ENCODE assay signal across 8 cellular contexts in genomic region chr1:25338188-25338981, GRCh38. TPM values are rescaled to one million over a fixed set of nuclear protein-coding genes. Genes with fewer than 3 reads are reported as not detected.
DNase-seq lines count a peak whose midpoint lies in the region; ATAC-seq and TF ChIP-seq lines count a peak whose summit lies in the region.

Gene TMEM50A, plus strand, starts transcription at chr1:25338334. Its CDS starts 2,153 bp downstream, at chr1:25340487.

- no peaks in the 10 kb centered on the region for H3K9me3 Mint-ChIP-seq in activated CD4-positive, alpha-beta T cell treated with anti-CD3 and anti-CD28 coated beads for 36 hours (ENCODE audit: low read depth)
- no peaks in the 10 kb centered on the region for H3K9me3 Mint-ChIP-seq in chondrocyte (ENCODE audit: low read depth)

- POLR2A ChIA-PET in activated CD4-positive, alpha-beta T cell treated with anti-CD3 and anti-CD28 coated beads for 36 hours (lab: Charles Lee): no interaction called here

- TF ChIP-seq CTCF in chondrocyte (IDR thresholded peaks at IDR 0.05) (no peak), kidney epithelial cell (IDR thresholded peaks at IDR 0.05; ENCODE audit: insufficient read depth, low read length, poor library complexity, severe bottlenecking) (no peak)

- no peaks in the 10 kb centered on the region for H3K27me3 Mint-ChIP-seq in activated CD4-positive, alpha-beta T cell treated with anti-CD3 and anti-CD28 coated beads for 36 hours
- no peaks in the 10 kb centered on the region for H3K27me3 Mint-ChIP-seq in chondrocyte (ENCODE audit: low read depth)

- peak within 1 kb of the TSS; percentile 94 for H3K4me3 Mint-ChIP-seq in activated CD4-positive, alpha-beta T cell treated with anti-CD3 and anti-CD28 coated beads for 36 hours
- H3K4me3 Mint-ChIP-seq in chondrocyte (ENCODE audit: unreplicated experiment): peak within 1 kb of the TSS; percentile 88

- H3K36me3 Mint-ChIP-seq in activated CD4-positive, alpha-beta T cell treated with anti-CD3 and anti-CD28 coated beads for 36 hours (ENCODE audit: low read depth): peaks cover 8% of the 10 kb centered on the region
- H3K36me3 Mint-ChIP-seq in chondrocyte (ENCODE audit: low read depth): no peaks in the 10 kb centered on the region

- DNase-seq in AML-193 (lab: John Stamatoyannopoulos, UW): peak; percentile 52 to 73
- DNase-seq in NCI-H510A treated with DMSO at 0.1 percent for 48 hours (lab: John Stamatoyannopoulos, UW): peak; percentile 59
- DNase-seq in activated CD4-positive, alpha-beta T cell treated with anti-CD3 and anti-CD28 coated beads for 36 hours: peak; percentile 93
- DNase-seq in chondrocyte (ENCODE audit: low spot score): peak; percentile 94
- DNase-seq in kidney epithelial cell (ENCODE audit: low read depth): peak; percentile 45
- peak; percentile 81 to 85 for DNase-seq in stimulated activated CD4-positive, alpha-beta T cell treated with anti-CD3 and anti-CD28 coated beads, Interleukin-1b, Interleukin-23, amount 100 ng/mL, for 1 hour (ENCODE audit: low read depth in 2 of 2)

- peak within 1 kb of the TSS; percentile 93 for H3K27ac Mint-ChIP-seq in activated CD4-positive, alpha-beta T cell treated with anti-CD3 and anti-CD28 coated beads for 36 hours
- peak within 1 kb of the TSS; percentile 95 for H3K27ac Mint-ChIP-seq in chondrocyte (ENCODE audit: unreplicated experiment)

- peaks cover 31% of the 10 kb centered on the region for H3K4me1 Mint-ChIP-seq in activated CD4-positive, alpha-beta T cell treated with anti-CD3 and anti-CD28 coated beads for 36 hours
- H3K4me1 Mint-ChIP-seq in chondrocyte (ENCODE audit: low read depth): peaks cover 35% of the 10 kb centered on the region

- peak within 1 kb of the TSS; percentile 81 for H3K4me3 ChIP-seq in kidney epithelial cell (ENCODE audit: low read depth, low read length)

- H3K27me3 ChIP-seq in kidney epithelial cell (ENCODE audit: control insufficient read depth, insufficient read depth, low read length): no peaks in the 10 kb centered on the region

- ATAC-seq in GM19035 (IDR thresholded peaks at IDR 0.05; ENCODE audit: unreplicated experiment) (peak; percentile 66), HG03342 (IDR thresholded peaks at IDR 0.05; ENCODE audit: unreplicated experiment) (peak; percentile 62)
- ATAC-seq in activated CD4-positive, alpha-beta T cell treated with anti-CD3 and anti-CD28 coated beads for 36 hours: peak; percentile 76

- intact Hi-C loops in activated CD4-positive, alpha-beta T cell treated with anti-CD3 and anti-CD28 coated beads for 36 hours (cut with DNase I, micrococcal nuclease): loop anchor here (2.0 to 10.0 kb wide), 7 partner anchors 92 to 694 kb away; partner anchors contain the start of genes CLIC4 (in 1 of the 2), MACO1 (in 1 of the 2), MTFR1L (in 1 of the 2) and RSRP1 (in 1 of the 2)

- CTCF ChIA-PET in activated CD4-positive, alpha-beta T cell treated with anti-CD3 and anti-CD28 coated beads for 36 hours (lab: Charles Lee): interaction anchor here (0.9 kb wide), 1 partner anchor 99 kb away, joined by 3 read pairs; no protein-coding TSS in a partner anchor

- no peaks in the 10 kb centered on the region for H3K36me3 ChIP-seq in kidney epithelial cell (ENCODE audit: control insufficient read depth, insufficient read depth, low read length)

RNA-seq across cellular contexts. Expression of gene TMEM50A, which starts in this region (rescaled TPM):
- 100 to 1,000 TPM in 1 of 2 experiments, 10 to 100 TPM in 1; 98.0 to 120 TPM for total RNA-seq in activated CD4-positive, alpha-beta T cell treated with anti-CD3 and anti-CD28 coated beads for 36 hours
- total RNA-seq in chondrocyte: 137 to 145 TPM (median 138 TPM) in 3 replicates
- 88.5 and 99.2 TPM in 2 replicates for total RNA-seq in kidney epithelial cell

Comparison
In these comparisons a context has a peak if more than half of its experiments do, and no peak if none do; other contexts are left out.
1. Peak in every context shown above with its lines: DNase-seq, ATAC-seq and H3K4me3 ChIP-seq.